In the genomic region with DNA sequence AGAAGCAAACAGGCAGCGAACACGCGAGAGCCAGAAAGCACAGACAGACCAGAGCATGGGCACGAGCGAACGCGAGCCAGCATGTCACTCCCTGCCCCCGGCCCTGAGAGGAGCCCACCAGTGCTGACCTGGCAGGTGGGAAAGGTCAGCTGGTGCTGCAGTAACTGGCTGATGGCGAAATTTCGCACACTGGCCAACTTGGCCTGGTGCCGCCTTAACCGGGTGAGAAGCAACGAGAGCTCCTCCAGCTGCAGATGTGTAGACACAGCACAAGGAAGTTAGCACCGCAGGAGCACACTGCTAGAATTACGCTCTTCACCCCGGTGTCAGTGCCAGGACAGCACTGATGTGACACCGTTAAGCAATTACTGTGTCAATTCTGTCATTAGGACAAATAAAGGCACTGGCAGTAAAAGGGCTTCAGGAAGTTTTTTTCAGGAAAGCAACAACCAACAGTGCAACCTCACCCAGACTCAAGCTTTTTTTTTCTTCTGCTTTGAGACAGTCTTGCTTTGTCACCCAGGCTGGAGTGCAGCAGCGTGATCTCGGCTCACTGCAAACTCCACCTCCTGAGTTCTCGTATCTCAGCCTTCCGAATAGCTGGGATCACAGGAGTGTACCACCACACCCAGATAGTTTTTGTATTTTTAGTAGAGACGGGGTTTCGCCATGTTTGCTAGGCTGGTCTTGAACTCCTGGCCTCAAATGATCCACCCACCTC, we compare ENCODE assay signal across 8 cellular contexts.
DNase-seq lines count a peak whose midpoint lies in the region; ATAC-seq and TF ChIP-seq lines count a peak whose summit lies in the region.

No MANE protein-coding gene starts in this region.

- WGBS in psoas muscle, 3 donors, result 20 to 37% (median 27%) methylated on average over 23 of the region's 23 CpGs

- H3K27me3 ChIP-seq in psoas muscle (ENCODE audit: insufficient read depth in 3 of 3, low read length in 2 of 3), result no peaks in the 10 kb centered on the region

- DNase-seq in GF-D8 (lab: John Stamatoyannopoulos, UW), result peak; percentile 17
- DNase-seq in NCI-H446 treated with DMSO at 0.1 percent for 48 hours (lab: John Stamatoyannopoulos, UW), result peak; percentile 22
- DNase-seq in foreskin fibroblast, result peak; percentile 41 to 72
- peak; percentile 74 to 91 for DNase-seq in psoas muscle
- no peak for DNase-seq in stimulated activated CD4-positive, alpha-beta T cell treated with anti-CD3 and anti-CD28 coated beads, Interleukin-2, amount 100 ng/mL, for 24 hours
- DNase-seq in effector memory CD8-positive, alpha-beta T cell, result no peak

- peaks cover 0 to 9% of the 10 kb centered on the region in 2 donors for H3K4me1 Mint-ChIP-seq in effector memory CD8-positive, alpha-beta T cell (ENCODE audit: low read depth in 2 of 2)

- H3K9me3 ChIP-seq in psoas muscle, result no peaks in the 10 kb centered on the region

- peaks cover 2% of the 10 kb centered on the region for H3K36me3 Mint-ChIP-seq in effector memory CD8-positive, alpha-beta T cell (ENCODE audit: insufficient read depth)

- H3K4me3 ChIP-seq in foreskin fibroblast (ENCODE audit: low read depth in 1 of 2, low read length in 2 of 2) (no peak overlapping the region), psoas muscle (peak overlapping the region; percentile 46)

- peak overlapping the region in 1 of 2 donors; percentile 26 for H3K27ac Mint-ChIP-seq in effector memory CD8-positive, alpha-beta T cell

- no peaks in the 10 kb centered on the region for H3K9me3 Mint-ChIP-seq in effector memory CD8-positive, alpha-beta T cell

- H3K4me1 ChIP-seq in psoas muscle, result peaks cover 7% of the 10 kb centered on the region

- H3K27ac ChIP-seq in psoas muscle, result peak overlapping the region; percentile 41

- ATAC-seq in psoas muscle, result peak; percentile 81 to 93 (median 88)
- no peak for ATAC-seq in GM19397 (IDR thresholded peaks at IDR 0.05; ENCODE audit: unreplicated experiment)
- ATAC-seq in effector memory CD8-positive, alpha-beta T cell (replicated peaks), result no peak
- no peak for ATAC-seq in HG03196 (IDR thresholded peaks at IDR 0.05; ENCODE audit: unreplicated experiment)

- TF ChIP-seq CTCF in foreskin fibroblast (IDR thresholded peaks at IDR 0.05; ENCODE audit: low read depth, low read length), result no peak
- TF ChIP-seq CTCF in psoas muscle (IDR thresholded peaks at IDR 0.05), result no peak

- H3K36me3 ChIP-seq in psoas muscle (ENCODE audit: insufficient read depth in 1 of 2, low read depth in 1 of 2), result no peaks in the 10 kb centered on the region

- H3K27me3 Mint-ChIP-seq in effector memory CD8-positive, alpha-beta T cell, result peaks cover 0 to 21% of the 10 kb centered on the region in 2 donors

- intact Hi-C loops in psoas muscle (cut with DNase I), result no loop called here

- H3K4me3 Mint-ChIP-seq in effector memory CD8-positive, alpha-beta T cell, result no peak overlapping the region

Comparison
In these comparisons a context has a peak if more than half of its experiments do, and no peak if none do; other contexts are left out.
1. DNase-seq: peak in GF-D8 (single experiment), NCI-H446 treated with DMSO at 0.1 percent for 48 hours (single experiment), foreskin fibroblast (2 of 2) and psoas muscle (2 of 2); none in stimulated activated CD4-positive, alpha-beta T cell treated with anti-CD3 and anti-CD28 coated beads, Interleukin-2, amount 100 ng/mL, for 24 hours (0 of 2) and effector memory CD8-positive, alpha-beta T cell (0 of 3).
2. ATAC-seq: peak in psoas muscle (4 of 4); none in GM19397 (single experiment), effector memory CD8-positive, alpha-beta T cell (single experiment) and HG03196 (single experiment).